ENCODE assay signal across 8 cellular contexts in the genomic region with DNA sequence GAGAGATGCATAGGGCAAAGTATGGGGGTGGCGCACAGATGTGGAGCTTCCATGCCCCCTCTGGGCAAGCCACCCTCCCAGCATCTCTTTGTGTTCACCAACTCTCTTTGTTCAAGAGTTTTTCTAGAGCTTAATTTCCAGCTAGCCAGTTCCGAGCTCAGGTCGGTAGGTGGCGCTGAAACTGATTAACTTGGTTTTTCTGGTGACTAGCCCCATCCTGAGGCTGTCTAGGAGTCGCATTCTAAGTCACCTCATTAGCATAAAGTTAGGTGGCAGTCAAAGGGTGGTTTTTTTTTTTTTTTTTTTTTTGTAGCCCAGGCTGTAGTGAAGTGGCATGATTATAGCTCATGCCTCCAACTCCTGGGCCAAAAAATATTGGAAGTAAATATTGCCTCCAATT.
DNase-seq lines count a peak whose midpoint lies in the region; ATAC-seq and TF ChIP-seq lines count a peak whose summit lies in the region.

No MANE protein-coding gene starts in this region.

- H3K36me3 Mint-ChIP-seq in H9 (ENCODE audit: insufficient read depth in 1 of 3, low read depth in 3 of 3): no peaks in the 10 kb centered on the region

- H3K27me3 Mint-ChIP-seq in H9 (ENCODE audit: low read depth): no peaks in the 10 kb centered on the region

- H3K27ac ChIP-seq in H9 (ENCODE audit: insufficient read length, low read depth, low read length): no peak overlapping the region
- no peak overlapping the region for H3K27ac ChIP-seq in PC-3 (ENCODE audit: low read length)
- no peak overlapping the region for H3K27ac ChIP-seq in coronary artery

- H3K56ac ChIP-seq in H9 (ENCODE audit: insufficient read length, low read depth, low read length): no peak overlapping the region

- H3K79me1 ChIP-seq in H9 (ENCODE audit: insufficient read depth, low read depth, low read length, poor library complexity, severe bottlenecking): no peaks in the 10 kb centered on the region

- no peak overlapping the region for H4K5ac ChIP-seq in H9 (ENCODE audit: insufficient read length, low read depth, low read length)

- peaks cover 5% of the 10 kb centered on the region; the same call in 1 of the 2 replicates for H3K4me1 ChIP-seq in H9 (ENCODE audit: insufficient read depth, low read length)
- H3K4me1 ChIP-seq in PC-3 (ENCODE audit: insufficient read depth, low read length): no peaks in the 10 kb centered on the region

- H3K9me3 Mint-ChIP-seq in H9: 0 out of 5 replicates have a peak, but pooled peaks cover 0 to under 1% of the 10 kb centered on the region in 2 experiments

- CTCF ChIA-PET in PC-3 (lab: Charles Lee): interaction anchor here (0.6 to 1.4 kb wide), 6 partner anchors 148 to 943 kb away, joined by 3 to 16 read pairs (median 10); no protein-coding TSS in a partner anchor

- WGBS in H9 (ENCODE audit: extremely low coverage, insufficient read length, low lambda C conversion rate): no CpG with 5 or more reads among the region's 5 CpGs

- no peak overlapping the region for H4K91ac ChIP-seq in H9 (ENCODE audit: insufficient read length, low read depth, low read length)

- H2BK5ac ChIP-seq in H9 (ENCODE audit: insufficient read length, low read length): no peak overlapping the region

- H2AK5ac ChIP-seq in H9 (ENCODE audit: insufficient read length, low read length): no peak overlapping the region

- no peaks in the 10 kb centered on the region for H3K23me2 ChIP-seq in H9 (ENCODE audit: insufficient read length, low read depth, low read length, poor library complexity, severe bottlenecking)

- no peak overlapping the region for H2BK12ac ChIP-seq in H9 (ENCODE audit: insufficient read length, low read depth, low read length)

- DNase-seq in DMS53 (lab: John Stamatoyannopoulos, UW) (peak; percentile 71), DMS53 treated with DMSO at 0.1 percent for 48 hours (lab: John Stamatoyannopoulos, UW; ENCODE audit: unreplicated experiment) (no peak), H9 (peak; percentile 84), PC-3 (peak; percentile 67), erythroblast (lab: John Stamatoyannopoulos, UW) (peak; percentile 67 to 71), NCI-H2029 (lab: John Stamatoyannopoulos, UW) (no peak), coronary artery (ENCODE audit: low spot score) (no peak)
- peak; percentile 75 for DNase-seq in stimulated activated CD8-positive, alpha-beta memory T cell treated with anti-CD3 and anti-CD28 coated beads, Interleukin-4, amount 100 ng/mL, for 48 hours

- H3K4me3 ChIP-seq in PC-3 (ENCODE audit: low read length) (no peak overlapping the region), coronary artery (no peak overlapping the region)

- H3K79me2 ChIP-seq in H9 (ENCODE audit: insufficient read depth, low read length): no peaks in the 10 kb centered on the region
- no peaks in the 10 kb centered on the region for H3K79me2 ChIP-seq in PC-3 (ENCODE audit: low read length)

- H3K27me3 ChIP-seq in H9 (ENCODE audit: insufficient read depth, low read length) (no peaks in the 10 kb centered on the region; the same call in 1 of the 2 replicates), PC-3 (ENCODE audit: low read length) (no peaks in the 10 kb centered on the region)

- ATAC-seq in PC-3: peak; percentile 33; the same call in 1 of the 2 replicates

- no peak for TF ChIP-seq POLR2A in erythroblast (IDR thresholded peaks at IDR 0.05; ENCODE audit: low read length)

- H3K9me3 ChIP-seq in H9 (ENCODE audit: control insufficient read depth, low read depth, low read length): no peaks in the 10 kb centered on the region
- no peaks in the 10 kb centered on the region for H3K9me3 ChIP-seq in PC-3 (ENCODE audit: low read length)

- H3K27ac Mint-ChIP-seq in H9: peak overlapping the region in 1 of 3 experiments; percentile 86; a peak in 1 of 7 replicates

- no peak overlapping the region for H3K23ac ChIP-seq in H9 (ENCODE audit: insufficient read length, low read depth, low read length)

- POLR2A ChIA-PET in PC-3 (lab: Charles Lee; ENCODE audit: unreplicated experiment): no interaction called here

- H2BK15ac ChIP-seq in H9 (ENCODE audit: low read depth, low read length): no peak overlapping the region

- no peak overlapping the region for H2BK20ac ChIP-seq in H9 (ENCODE audit: low read depth, low read length, poor library complexity, severe bottlenecking)

- no peak overlapping the region for H3T11ph ChIP-seq in H9 (ENCODE audit: low read length)

- peaks cover 34 to 44% of the 10 kb centered on the region in 2 experiments for H3K4me1 Mint-ChIP-seq in H9

- H3K18ac ChIP-seq in H9 (ENCODE audit: insufficient read length, low read depth, low read length): no peak overlapping the region

- no peak overlapping the region for H2BK120ac ChIP-seq in H9 (ENCODE audit: low read depth, low read length, poor library complexity, severe bottlenecking)

- no peak overlapping the region for H3K4ac ChIP-seq in H9 (ENCODE audit: low read depth, low read length)

- H3F3A ChIP-seq in PC-3 (ENCODE audit: low read length, unreplicated experiment): no peaks in the 10 kb centered on the region

- H4K20me1 ChIP-seq in H9 (ENCODE audit: control insufficient read depth, insufficient read depth, insufficient read length) (no peaks in the 10 kb centered on the region), PC-3 (ENCODE audit: low read length) (no peaks in the 10 kb centered on the region)

- H3K9me2 ChIP-seq in PC-3 (replicated peaks; ENCODE audit: low read length): no peaks in the 10 kb centered on the region

- no peaks in the 10 kb centered on the region for H3K36me3 ChIP-seq in PC-3 (ENCODE audit: low read depth, low read length)

- H2AFZ ChIP-seq in H9 (ENCODE audit: low read length) (no peak overlapping the region), PC-3 (ENCODE audit: low read length) (no peak overlapping the region)

- BruUV-seq in PC-3 (replicated peaks; lab: Mats Ljungman, UMichigan): no TSS peak

- intact Hi-C loops in PC-3 (cut with micrococcal nuclease): no loop called here

- H4K8ac ChIP-seq in H9 (replicated peaks; ENCODE audit: insufficient read length, low read depth, low read length): no peak overlapping the region

- H3K9ac ChIP-seq in H9 (ENCODE audit: extremely low read depth, insufficient read length, low read length) (no peak overlapping the region), PC-3 (ENCODE audit: low read length) (no peak overlapping the region)

- H3K14ac ChIP-seq in H9 (ENCODE audit: insufficient read depth, low read length): no peak overlapping the region

- H3K4me2 ChIP-seq in H9 (ENCODE audit: insufficient read depth, insufficient read length, low read length): no peak overlapping the region
- no peak overlapping the region for H3K4me2 ChIP-seq in PC-3 (ENCODE audit: low read length)

- no peak overlapping the region for H3K4me3 Mint-ChIP-seq in H9

- peak; percentile 86 for TF ChIP-seq CTCF in H9 (conservative IDR thresholded peaks at IDR 0.05)
- TF ChIP-seq CTCF in PC-3 (conservative IDR thresholded peaks at IDR 0.05; ENCODE audit: low read depth, low read length): peak; percentile 69
- no peak for TF ChIP-seq CTCF in coronary artery (IDR thresholded peaks at IDR 0.05)

Comparison
In these comparisons a context has a peak if more than half of its experiments do, and no peak if none do; other contexts are left out.
1. DNase-seq: peak in DMS53 (single experiment), H9 (single experiment), PC-3 (single experiment), erythroblast (2 of 2) and stimulated activated CD8-positive, alpha-beta memory T cell treated with anti-CD3 and anti-CD28 coated beads, Interleukin-4, amount 100 ng/mL, for 48 hours (single experiment); none in DMS53 treated with DMSO at 0.1 percent for 48 hours (single experiment), NCI-H2029 (single experiment) and coronary artery (single experiment).